Comparison of ENCODE assay signal across 8 cellular contexts in the genomic region with DNA sequence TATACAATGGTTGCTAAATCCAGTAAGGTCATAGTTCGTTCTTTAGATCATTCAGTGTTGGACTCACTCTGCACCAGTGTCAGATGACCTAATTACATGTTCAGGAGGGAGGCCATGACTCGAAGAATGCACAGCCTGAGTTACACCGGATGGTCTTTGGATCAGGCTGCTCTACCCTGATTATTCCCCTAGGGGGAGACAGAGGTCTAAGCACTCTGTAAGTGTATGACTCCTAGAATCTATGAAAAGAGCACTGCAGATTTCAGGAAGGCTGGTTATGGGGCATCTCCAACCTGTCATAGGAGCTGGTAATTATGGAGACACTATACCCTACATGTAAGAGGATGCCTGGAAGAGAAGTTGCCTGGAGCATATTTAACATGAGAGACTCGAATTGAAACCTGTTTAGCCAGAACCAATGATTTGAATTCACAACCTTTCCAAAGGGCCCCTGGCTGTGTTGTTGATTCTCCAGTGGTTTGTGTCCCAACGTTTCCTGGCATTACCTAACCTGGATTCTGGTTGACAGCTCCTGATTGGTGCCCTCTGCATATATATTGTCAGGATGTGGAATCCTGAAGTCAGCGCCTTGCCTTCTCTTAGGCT. TPM values are rescaled to one million over a fixed set of nuclear protein-coding genes. Genes with fewer than 3 reads are reported as not detected.
DNase-seq lines count a peak whose midpoint lies in the region; ATAC-seq and TF ChIP-seq lines count a peak whose summit lies in the region.

A gene with protein sequence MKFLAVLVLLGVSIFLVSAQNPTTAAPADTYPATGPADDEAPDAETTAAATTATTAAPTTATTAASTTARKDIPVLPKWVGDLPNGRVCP (plus strand): TSS at position 584 of the 606 bp plus-strand sequence. CDS start 67 bp downstream, outside the sequence.

- H3K4me1 ChIP-seq in OCI-LY1 (ENCODE audit: insufficient read depth, low read length, severe bottlenecking) (no peaks in the 10 kb centered on the region), vagina (no peaks in the 10 kb centered on the region)

- H3K4me2 ChIP-seq in OCI-LY1 (ENCODE audit: low read length), result no peak within 1 kb of the TSS

- peak; percentile 69 for TF ChIP-seq RAD21 in Ishikawa (IDR thresholded peaks at IDR 0.05; ENCODE audit: low read depth)

- no peaks in the 10 kb centered on the region for H3K36me3 Mint-ChIP-seq in progenitor cell of endocrine pancreas (ENCODE audit: insufficient read depth)

- H3K27ac ChIP-seq in OCI-LY1 (ENCODE audit: low read depth, low read length, poor library complexity, severe bottlenecking) (no peak within 1 kb of the TSS), vagina (no peak within 1 kb of the TSS)

- H3K9ac ChIP-seq in OCI-LY1 (ENCODE audit: low read length), result no peak within 1 kb of the TSS

- H3K36me3 ChIP-seq in OCI-LY1 (ENCODE audit: insufficient read depth, low read length) (no peaks in the 10 kb centered on the region), vagina (no peaks in the 10 kb centered on the region)

- peak; percentile 65 for DNase-seq in EH (ENCODE audit: low read depth)
- peak; percentile 72 for DNase-seq in activated T-cell treated with anti-CD3 and anti-CD28 coated beads for 24 hours (ENCODE audit: low read depth)
- DNase-seq in fibroblast of peridontal ligament (ENCODE audit: extremely low read depth), result peak; percentile 28
- peak; percentile 46 for DNase-seq in progenitor cell of endocrine pancreas (ENCODE audit: low spot score, unreplicated experiment)
- no peak for DNase-seq in vagina (ENCODE audit: extremely low spot score in 2 of 2)

- no peak within 1 kb of the TSS for H3K4me3 Mint-ChIP-seq in progenitor cell of endocrine pancreas (ENCODE audit: low read depth)

- no peak for TF ChIP-seq EP300 in Ishikawa (IDR thresholded peaks at IDR 0.05; ENCODE audit: borderline replicate concordance)

- no peak within 1 kb of the TSS for H3K27ac Mint-ChIP-seq in progenitor cell of endocrine pancreas

- H3K4me3 ChIP-seq in OCI-LY1 (ENCODE audit: low read depth, low read length, poor library complexity, severe bottlenecking), result no peak within 1 kb of the TSS
- H3K4me3 ChIP-seq in vagina, result no peak within 1 kb of the TSS

- no peaks in the 10 kb centered on the region for H4K20me1 ChIP-seq in OCI-LY1 (ENCODE audit: insufficient read depth, low read length)

- H3K27me3 ChIP-seq in OCI-LY1 (ENCODE audit: insufficient read depth, low read length), result no peaks in the 10 kb centered on the region
- H3K27me3 ChIP-seq in vagina, result no peaks in the 10 kb centered on the region

- peaks cover 2% of the 10 kb centered on the region for H3K27me3 Mint-ChIP-seq in progenitor cell of endocrine pancreas

- no peaks in the 10 kb centered on the region for H3K9me2 ChIP-seq in OCI-LY1 (ENCODE audit: low read depth, low read length)

- H3K79me2 ChIP-seq in OCI-LY1 (ENCODE audit: insufficient read depth, low read length), result no peaks in the 10 kb centered on the region

- no peaks in the 10 kb centered on the region for H3K4me1 Mint-ChIP-seq in progenitor cell of endocrine pancreas (ENCODE audit: low read depth)

- TF ChIP-seq POLR2A in vagina (IDR thresholded peaks at IDR 0.05), result no peak

- peak; percentile 99 for ATAC-seq in GM21619 (IDR thresholded peaks at IDR 0.05; ENCODE audit: unreplicated experiment)

- H3F3A ChIP-seq in OCI-LY1 (ENCODE audit: insufficient read depth, low read length), result no peaks in the 10 kb centered on the region

- H3K9me3 ChIP-seq in OCI-LY1 (ENCODE audit: low read length) (no peaks in the 10 kb centered on the region), vagina (no peaks in the 10 kb centered on the region)

- H3K9me3 Mint-ChIP-seq in progenitor cell of endocrine pancreas (ENCODE audit: low read depth), result no peaks in the 10 kb centered on the region

- peak; percentile 85 for TF ChIP-seq CTCF in OCI-LY1 (IDR thresholded peaks at IDR 0.05; ENCODE audit: low read length)
- TF ChIP-seq CTCF in progenitor cell of endocrine pancreas (IDR thresholded peaks at IDR 0.05; ENCODE audit: unreplicated experiment), result peak; percentile 82
- peak; percentile 23 to 29 (median 27) for TF ChIP-seq CTCF in vagina (IDR thresholded peaks at IDR 0.05)

- no peak within 1 kb of the TSS for H2AFZ ChIP-seq in OCI-LY1 (ENCODE audit: low read length)

- intact Hi-C loops in vagina (cut with DNase I), result no loop called here

TF ChIP-seq in Ishikawa, 13 proteins besides CTCF, POLR2A, EP300 and RAD21:
- no peak for TF ChIP-seq CREB1 (IDR thresholded peaks at IDR 0.05; ENCODE audit: low read depth)
- TF ChIP-seq, protein P1, sequence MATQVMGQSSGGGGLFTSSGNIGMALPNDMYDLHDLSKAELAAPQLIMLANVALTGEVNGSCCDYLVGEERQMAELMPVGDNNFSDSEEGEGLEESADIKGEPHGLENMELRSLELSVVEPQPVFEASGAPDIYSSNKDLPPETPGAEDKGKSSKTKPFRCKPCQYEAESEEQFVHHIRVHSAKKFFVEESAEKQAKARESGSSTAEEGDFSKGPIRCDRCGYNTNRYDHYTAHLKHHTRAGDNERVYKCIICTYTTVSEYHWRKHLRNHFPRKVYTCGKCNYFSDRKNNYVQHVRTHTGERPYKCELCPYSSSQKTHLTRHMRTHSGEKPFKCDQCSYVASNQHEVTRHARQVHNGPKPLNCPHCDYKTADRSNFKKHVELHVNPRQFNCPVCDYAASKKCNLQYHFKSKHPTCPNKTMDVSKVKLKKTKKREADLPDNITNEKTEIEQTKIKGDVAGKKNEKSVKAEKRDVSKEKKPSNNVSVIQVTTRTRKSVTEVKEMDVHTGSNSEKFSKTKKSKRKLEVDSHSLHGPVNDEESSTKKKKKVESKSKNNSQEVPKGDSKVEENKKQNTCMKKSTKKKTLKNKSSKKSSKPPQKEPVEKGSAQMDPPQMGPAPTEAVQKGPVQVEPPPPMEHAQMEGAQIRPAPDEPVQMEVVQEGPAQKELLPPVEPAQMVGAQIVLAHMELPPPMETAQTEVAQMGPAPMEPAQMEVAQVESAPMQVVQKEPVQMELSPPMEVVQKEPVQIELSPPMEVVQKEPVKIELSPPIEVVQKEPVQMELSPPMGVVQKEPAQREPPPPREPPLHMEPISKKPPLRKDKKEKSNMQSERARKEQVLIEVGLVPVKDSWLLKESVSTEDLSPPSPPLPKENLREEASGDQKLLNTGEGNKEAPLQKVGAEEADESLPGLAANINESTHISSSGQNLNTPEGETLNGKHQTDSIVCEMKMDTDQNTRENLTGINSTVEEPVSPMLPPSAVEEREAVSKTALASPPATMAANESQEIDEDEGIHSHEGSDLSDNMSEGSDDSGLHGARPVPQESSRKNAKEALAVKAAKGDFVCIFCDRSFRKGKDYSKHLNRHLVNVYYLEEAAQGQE (IDR thresholded peaks at IDR 0.05; ENCODE audit: low read depth), result no peak
- no peak for TF ChIP-seq NFIC (IDR thresholded peaks at IDR 0.05)
- TF ChIP-seq EGR1 (IDR thresholded peaks at IDR 0.05), result no peak
- TF ChIP-seq, protein P2, sequence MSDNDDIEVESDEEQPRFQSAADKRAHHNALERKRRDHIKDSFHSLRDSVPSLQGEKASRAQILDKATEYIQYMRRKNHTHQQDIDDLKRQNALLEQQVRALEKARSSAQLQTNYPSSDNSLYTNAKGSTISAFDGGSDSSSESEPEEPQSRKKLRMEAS (IDR thresholded peaks at IDR 0.05), result no peak
- no peak for TF ChIP-seq FOXM1 (IDR thresholded peaks at IDR 0.05; ENCODE audit: borderline replicate concordance, low read depth)
- no peak for TF ChIP-seq ZBTB7A (IDR thresholded peaks at IDR 0.05; ENCODE audit: low read depth)
- TF ChIP-seq TCF12 (IDR thresholded peaks at IDR 0.05; ENCODE audit: low read depth), result no peak
- no peak for TF ChIP-seq TAF1 (IDR thresholded peaks at IDR 0.05; ENCODE audit: low read depth)
- no peak for TF ChIP-seq CEBPB (IDR thresholded peaks at IDR 0.05)
- TF ChIP-seq, protein P3, sequence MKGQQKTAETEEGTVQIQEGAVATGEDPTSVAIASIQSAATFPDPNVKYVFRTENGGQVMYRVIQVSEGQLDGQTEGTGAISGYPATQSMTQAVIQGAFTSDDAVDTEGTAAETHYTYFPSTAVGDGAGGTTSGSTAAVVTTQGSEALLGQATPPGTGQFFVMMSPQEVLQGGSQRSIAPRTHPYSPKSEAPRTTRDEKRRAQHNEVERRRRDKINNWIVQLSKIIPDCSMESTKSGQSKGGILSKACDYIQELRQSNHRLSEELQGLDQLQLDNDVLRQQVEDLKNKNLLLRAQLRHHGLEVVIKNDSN (IDR thresholded peaks at IDR 0.05), result no peak
- no peak for TF ChIP-seq TEAD4 (IDR thresholded peaks at IDR 0.05)
- no peak for TF ChIP-seq YY1 (IDR thresholded peaks at IDR 0.05; ENCODE audit: low read depth)

RNA-seq across cellular contexts. Expression of the gene that starts here (rescaled TPM):
- total RNA-seq in progenitor cell of endocrine pancreas (not detected in 2 replicates), vagina (not detected)

Comparison
In these comparisons a context has a peak if more than half of its experiments do, and no peak if none do; other contexts are left out.
1. Peak in DNase-seq in progenitor cell of endocrine pancreas; RNA of the gene not detected or under 1 TPM.
2. DNase-seq: peak in EH (single experiment), activated T-cell treated with anti-CD3 and anti-CD28 coated beads for 24 hours (single experiment) and fibroblast of peridontal ligament (single experiment); none in vagina (0 of 2).
3. CTCF ChIP-seq: peak in every context shown above with its lines; median percentile 85 in OCI-LY1; 82 in progenitor cell of endocrine pancreas; 27 in vagina.